In genomic region chr2:170509460-170510193, GRCh38 we compare ENCODE assay signal across 18 cellular contexts.
DNase-seq lines count a peak whose midpoint lies in the region; ATAC-seq and TF ChIP-seq lines count a peak whose summit lies in the region.
"Had no signal": no experiment of that assay in that cellular context is flagged by ENCODE, and none has a peak within 500 bp of the region (broad histone marks: within the 10 kb centered on the region; RNA-seq: fewer than 3 reads in every experiment).

No MANE protein-coding gene starts in this region.

- no peaks in the 10 kb centered on the region for H3K36me3 Mint-ChIP-seq in Calu3 (ENCODE audit: insufficient read depth, unreplicated experiment)

- H3K4me3 Mint-ChIP-seq in Calu3 (ENCODE audit: low read depth, unreplicated experiment) = no peak overlapping the region
- H3K4me3 Mint-ChIP-seq: B cell had no signal

- CTCF ChIA-PET in Calu3 (lab: Charles Lee) = interaction anchor here (0.5 kb wide), 1 partner anchor 394 kb away, joined by 5 read pairs; no protein-coding TSS in a partner anchor

- no peak for TF ChIP-seq CTCF in Calu3 (IDR thresholded peaks at IDR 0.05; ENCODE audit: unreplicated experiment)

- DNase-seq in Daoy (ENCODE audit: low read depth) = peak; percentile 17
- peak; percentile 38 for DNase-seq in HT1080 (ENCODE audit: low read depth)
- peak; percentile 53 for DNase-seq in astrocyte of the hippocampus (ENCODE audit: low read depth, low spot score)
- no peak for DNase-seq in stimulated activated naive CD4-positive, alpha-beta T cell treated with Interleukin-2 at 50 U/mL for 16 hours (lab: John Stamatoyannopoulos, UW)
- no peak for DNase-seq in retina
- DNase-seq in SKM-1 treated with dmso at 0.1 percent for 144 hours (lab: John Stamatoyannopoulos, UW; ENCODE audit: unreplicated experiment) = no peak
- no peak for DNase-seq in Calu3
- DNase-seq: anterior cingulate cortex, islet precursor cell, NCI-H187 treated with DMSO at 0.1 percent for 48 hours, NCI-H524 treated with DMSO at 0.1 percent for 48 hours, nucleus accumbens, sigmoid colon, SW 1271, WERI-Rb-1 had no signal

- no TSS peak for BruUV-seq in Calu3 (replicated peaks; lab: Mats Ljungman, UMichigan)

- ATAC-seq in GM18520 (IDR thresholded peaks at IDR 0.05; ENCODE audit: unreplicated experiment) = peak; percentile 63
- ATAC-seq: Panc1 had no signal

- H3K4me1 Mint-ChIP-seq in Calu3 (ENCODE audit: low read depth, unreplicated experiment) = no peaks in the 10 kb centered on the region
- H3K4me1 Mint-ChIP-seq: B cell had no signal

- intact Hi-C loops in Calu3 (cut with micrococcal nuclease; ENCODE audit: unreplicated experiment) = no loop called here

- no peaks in the 10 kb centered on the region for H3K9me3 Mint-ChIP-seq in Calu3 (ENCODE audit: low read depth, unreplicated experiment)

- no peaks in the 10 kb centered on the region for H3K27me3 Mint-ChIP-seq in Calu3 (ENCODE audit: unreplicated experiment)

- H3K27ac Mint-ChIP-seq in Calu3 (ENCODE audit: unreplicated experiment) = no peak overlapping the region
- H3K27ac Mint-ChIP-seq: B cell had no signal

Comparison
In these comparisons a context has a peak if more than half of its experiments do, and no peak if none do; other contexts are left out.
1. DNase-seq: peak in Daoy (single experiment), HT1080 (single experiment) and astrocyte of the hippocampus (single experiment); none in stimulated activated naive CD4-positive, alpha-beta T cell treated with Interleukin-2 at 50 U/mL for 16 hours (single experiment), retina (single experiment), SKM-1 treated with dmso at 0.1 percent for 144 hours (single experiment) and Calu3 (single experiment).